In genomic region chr9:76634356-76635054, GRCh38 we compare ENCODE assay signal across 11 cellular contexts.
DNase-seq lines count a peak whose midpoint lies in the region; ATAC-seq, FAIRE-seq and TF ChIP-seq lines count a peak whose summit lies in the region.
"Had no signal": no experiment of that assay in that cellular context is flagged by ENCODE, and none has a peak within 500 bp of the region (broad histone marks: within the 10 kb centered on the region; RNA-seq: fewer than 3 reads in every experiment).

No MANE protein-coding gene starts in this region.

- DNase-seq in GM12891 (ENCODE audit: insufficient read length, low spot score) (no peak), iPS-NIHi11 (ENCODE audit: low spot score) (peak; percentile 24), amniotic stem cell (lab: John Stamatoyannopoulos, UW) (no peak), heart left ventricle (no peak)
- no peak for DNase-seq in activated CD4-positive, alpha-beta T cell treated with anti-CD3 and anti-CD28 coated beads for 4 hours
- DNase-seq: kidney; stimulated activated CD4-positive, alpha-beta T cell treated with anti-CD3 and anti-CD28 coated beads, Interleukin-4, amount 100 ng/mL, for 1 hour had no signal

- H3K4me3 ChIP-seq in heart left ventricle: no peak overlapping the region

- no peak overlapping the region for H3K27ac ChIP-seq in heart left ventricle

- WGBS in heart left ventricle, 4 donors: 92 to 99% (median 97%) methylated on average over 1 of the region's 1 CpG

- TF ChIP-seq CTCF in heart left ventricle (IDR thresholded peaks at IDR 0.05): no peak

- no peak for TF ChIP-seq POLR2A in GM12891 (IDR thresholded peaks at IDR 0.05; ENCODE audit: low read depth, low read length)
- no peak for TF ChIP-seq POLR2A in heart left ventricle (IDR thresholded peaks at IDR 0.05)

- peaks cover 0 to 11% (median 0%) of the 10 kb centered on the region in 12 donors for H3K4me1 ChIP-seq in heart left ventricle

- intact Hi-C loops in heart left ventricle (cut with DNase I): loop anchor here in 1 of 10 donors (5.0 kb wide), 1 partner anchor 47 kb away; no protein-coding TSS in a partner anchor

- ATAC-seq in HG03196 (IDR thresholded peaks at IDR 0.05; ENCODE audit: unreplicated experiment) (peak; percentile 55), SK-N-SH treated with all-trans-retinoic acid at 6 μM for 48 hours (peak; percentile 55; the same call in 2 of the 3 replicates), heart left ventricle (no peak)
- no peak for ATAC-seq in activated CD4-positive, CD25-positive, alpha-beta regulatory T cell treated with anti-CD3 and anti-CD28 coated beads, Interleukin-2, amount 50 U/mL, for 24 hours
- ATAC-seq: Panc1 had no signal

- no peaks in the 10 kb centered on the region for H3K9me3 ChIP-seq in heart left ventricle

- FAIRE-seq in GM12891 (lab: Jason Lieb, UNC): peak; percentile 28
- FAIRE-seq: kidney had no signal

- no peaks in the 10 kb centered on the region for H3K27me3 ChIP-seq in heart left ventricle

- H3K36me3 ChIP-seq in heart left ventricle: peaks cover 0 to 3% (median 0%) of the 10 kb centered on the region in 9 donors

TF ChIP-seq in GM12891, 5 proteins besides CTCF, POLR2A, EP300 and RAD21:
- TF ChIP-seq PAX5 (IDR thresholded peaks at IDR 0.05; ENCODE audit: insufficient read depth, low read length, severe bottlenecking): no peak
- TF ChIP-seq POU2F2 (IDR thresholded peaks at IDR 0.05; ENCODE audit: low read depth, low read length): no peak
- no peak for TF ChIP-seq POLR2AphosphoS5 (IDR thresholded peaks at IDR 0.05; ENCODE audit: low read depth, low read length)
- no peak for TF ChIP-seq TAF1 (IDR thresholded peaks at IDR 0.05; ENCODE audit: low read depth, low read length)
- TF ChIP-seq SPI1 (IDR thresholded peaks at IDR 0.05; ENCODE audit: low read depth, low read length): no peak
TF ChIP-seq in GM12891: peak in this region for 0.

TF ChIP-seq in SK-N-SH treated with all-trans-retinoic acid at 6 μM for 48 hours, 23 proteins besides CTCF, POLR2A, EP300 and RAD21:
- TF ChIP-seq ZNF70 (CRISPR knock-in tag; IDR thresholded peaks at IDR 0.05): no peak
- TF ChIP-seq POU6F1 (CRISPR knock-in tag; IDR thresholded peaks at IDR 0.05; ENCODE audit: borderline replicate concordance, low read depth): no peak
- no peak for TF ChIP-seq TOX (CRISPR knock-in tag; IDR thresholded peaks at IDR 0.05; ENCODE audit: borderline replicate concordance)
- no peak for TF ChIP-seq CSRNP3 (CRISPR knock-in tag; IDR thresholded peaks at IDR 0.05)
- no peak for TF ChIP-seq ZFP30 (CRISPR knock-in tag; IDR thresholded peaks at IDR 0.05)
- no peak for TF ChIP-seq ESRRG (CRISPR knock-in tag; IDR thresholded peaks at IDR 0.05)
- TF ChIP-seq ZNF565 (CRISPR knock-in tag; conservative IDR thresholded peaks at IDR 0.05; ENCODE audit: low read depth): no peak
- no peak for TF ChIP-seq TSHZ2 (CRISPR knock-in tag; IDR thresholded peaks at IDR 0.05)

Comparison
In these comparisons a context has a peak if more than half of its experiments do, and no peak if none do; other contexts are left out.
1. ATAC-seq: peak in HG03196 (single experiment) and SK-N-SH treated with all-trans-retinoic acid at 6 μM for 48 hours (single experiment); none in heart left ventricle (0 of 4) and activated CD4-positive, CD25-positive, alpha-beta regulatory T cell treated with anti-CD3 and anti-CD28 coated beads, Interleukin-2, amount 50 U/mL, for 24 hours (0 of 2).